ENCODE assay signal across 12 cellular contexts in the genomic region with DNA sequence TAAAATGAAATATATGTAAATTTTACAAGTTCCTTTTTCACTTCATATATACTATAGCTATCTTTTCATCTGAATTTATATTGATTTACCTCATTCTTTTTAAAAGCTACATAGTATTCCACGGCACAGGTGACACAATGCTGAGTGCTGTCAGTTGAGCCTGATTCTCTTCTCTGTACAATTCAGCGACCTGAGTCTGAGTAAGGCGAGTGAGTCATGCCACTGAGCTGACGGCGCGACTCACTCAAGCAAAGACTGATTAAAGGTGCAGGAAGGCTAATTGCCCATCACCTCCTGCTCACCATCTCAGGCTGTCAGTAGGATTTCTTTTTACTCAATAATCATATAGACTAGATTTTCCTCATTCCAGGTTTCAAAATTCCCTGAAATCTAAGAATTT. TPM values are rescaled to one million over a fixed set of nuclear protein-coding genes. Genes with fewer than 3 reads are reported as not detected.
DNase-seq lines count a peak whose midpoint lies in the region; ATAC-seq, FAIRE-seq and TF ChIP-seq lines count a peak whose summit lies in the region.
"Not testable (repeated sequence)": the region's sequence is repeated elsewhere in the genome, so short reads cannot be mapped to it uniquely, and the experiment has no call there.
"Had no signal": no experiment of that assay in that cellular context is flagged by ENCODE, and none has a peak within 500 bp of the region (broad histone marks: within the 10 kb centered on the region; RNA-seq: fewer than 3 reads in every experiment).

No MANE protein-coding gene starts in this region.

- H4K20me1 ChIP-seq in PC-3 (ENCODE audit: low read length) = not testable (repeated sequence)

- not testable (repeated sequence) for H3K9me2 ChIP-seq in PC-3 (replicated peaks; ENCODE audit: low read length)

- H3K36me3 Mint-ChIP-seq in activated CD8-positive, alpha-beta T cell treated with anti-CD3 and anti-CD28 coated beads for 36 hours (ENCODE audit: low read depth); activated naive CD4-positive, alpha-beta T cell treated with anti-CD3 and anti-CD28 coated beads for 36 hours (ENCODE audit: low read depth): not testable (repeated sequence)

- H3K9me3 Mint-ChIP-seq in activated CD8-positive, alpha-beta T cell treated with anti-CD3 and anti-CD28 coated beads for 36 hours; activated naive CD4-positive, alpha-beta T cell treated with anti-CD3 and anti-CD28 coated beads for 36 hours; stimulated activated naive CD8-positive, alpha-beta T cell treated with anti-CD3 and anti-CD28 coated beads, Interleukin-15, amount 100 ng/mL, for 72 hours: not testable (repeated sequence)

- H3K9ac ChIP-seq in PC-3 (ENCODE audit: low read length) = not testable (repeated sequence)

- H3K79me2 ChIP-seq in PC-3 (ENCODE audit: low read length) = not testable (repeated sequence)

- ATAC-seq in PC-3 (peak; percentile 96), RWPE2 (ENCODE audit: low read depth) (peak; percentile 95), foreskin keratinocyte (peak; percentile 98)
- ATAC-seq in activated CD8-positive, alpha-beta T cell treated with anti-CD3 and anti-CD28 coated beads for 36 hours = peak; percentile 73
- ATAC-seq in stimulated activated naive CD8-positive, alpha-beta T cell treated with anti-CD3 and anti-CD28 coated beads, Interleukin-15, amount 100 ng/mL, for 72 hours = peak; percentile 70

- POLR2A ChIA-PET in PC-3 (lab: Charles Lee; ENCODE audit: unreplicated experiment); activated CD8-positive, alpha-beta T cell treated with anti-CD3 and anti-CD28 coated beads for 36 hours (lab: Charles Lee): not testable (repeated sequence)

- H3F3A ChIP-seq in PC-3 (ENCODE audit: low read length, unreplicated experiment) = not testable (repeated sequence)

- not testable (repeated sequence) for TF ChIP-seq CTCF in PC-3 (conservative IDR thresholded peaks at IDR 0.05; ENCODE audit: low read depth, low read length); RWPE2 (IDR thresholded peaks at IDR 0.05; ENCODE audit: poor library complexity, severe bottlenecking); activated CD8-positive, alpha-beta T cell treated with anti-CD3 and anti-CD28 coated beads for 36 hours (IDR thresholded peaks at IDR 0.05); bronchial epithelial cell (IDR thresholded peaks at IDR 0.05; ENCODE audit: insufficient read depth, low read length, severe bottlenecking); foreskin keratinocyte (conservative IDR thresholded peaks at IDR 0.05)

- DNase-seq in PC-3 (peak; percentile 6), bronchial epithelial cell (ENCODE audit: low read depth) (peak; percentile 19), renal cortical epithelial cell (ENCODE audit: low read depth) (peak; percentile 13)
- DNase-seq in RWPE2 (ENCODE audit: low spot score); activated CD8-positive, alpha-beta T cell treated with anti-CD3 and anti-CD28 coated beads for 36 hours; foreskin keratinocyte; stimulated activated naive CD8-positive, alpha-beta T cell treated with anti-CD3 and anti-CD28 coated beads, Interleukin-15, amount 100 ng/mL, for 72 hours: not testable (repeated sequence)
- peak; percentile 7 for DNase-seq in activated naive CD4-positive, alpha-beta T cell treated with anti-CD3 and anti-CD28 coated beads for 36 hours

- H3K4me1 ChIP-seq in PC-3 (ENCODE audit: insufficient read depth, low read length); RWPE2 (ENCODE audit: insufficient read depth, poor library complexity, severe bottlenecking); foreskin keratinocyte: not testable (repeated sequence)

- not testable (repeated sequence) for H3K27ac Mint-ChIP-seq in activated CD8-positive, alpha-beta T cell treated with anti-CD3 and anti-CD28 coated beads for 36 hours; activated naive CD4-positive, alpha-beta T cell treated with anti-CD3 and anti-CD28 coated beads for 36 hours; stimulated activated naive CD8-positive, alpha-beta T cell treated with anti-CD3 and anti-CD28 coated beads, Interleukin-15, amount 100 ng/mL, for 72 hours

- not testable (repeated sequence) for H3K4me1 Mint-ChIP-seq in activated CD8-positive, alpha-beta T cell treated with anti-CD3 and anti-CD28 coated beads for 36 hours (ENCODE audit: low read depth); activated naive CD4-positive, alpha-beta T cell treated with anti-CD3 and anti-CD28 coated beads for 36 hours (ENCODE audit: low read depth); stimulated activated naive CD8-positive, alpha-beta T cell treated with anti-CD3 and anti-CD28 coated beads, Interleukin-15, amount 100 ng/mL, for 72 hours

- intact Hi-C loops in PC-3 (cut with micrococcal nuclease); activated CD8-positive, alpha-beta T cell treated with anti-CD3 and anti-CD28 coated beads for 36 hours (cut with micrococcal nuclease); activated naive CD4-positive, alpha-beta T cell treated with anti-CD3 and anti-CD28 coated beads for 36 hours (cut with micrococcal nuclease): not testable (repeated sequence)

- not testable (repeated sequence) for BruUV-seq in PC-3 (replicated peaks; lab: Mats Ljungman, UMichigan)

- not testable (repeated sequence) for H3K36me3 ChIP-seq in PC-3 (ENCODE audit: low read depth, low read length); RWPE2 (ENCODE audit: low read depth); bronchial epithelial cell (ENCODE audit: control insufficient read depth, insufficient read depth, low read length)

- H3K27me3 Mint-ChIP-seq in activated CD8-positive, alpha-beta T cell treated with anti-CD3 and anti-CD28 coated beads for 36 hours; activated naive CD4-positive, alpha-beta T cell treated with anti-CD3 and anti-CD28 coated beads for 36 hours (ENCODE audit: low read depth); stimulated activated naive CD8-positive, alpha-beta T cell treated with anti-CD3 and anti-CD28 coated beads, Interleukin-15, amount 100 ng/mL, for 72 hours: not testable (repeated sequence)

- H3K27me3 ChIP-seq in PC-3 (ENCODE audit: low read length); RWPE2 (ENCODE audit: insufficient read depth, poor library complexity, severe bottlenecking); bronchial epithelial cell (ENCODE audit: control insufficient read depth, insufficient read depth, low read length); foreskin keratinocyte: not testable (repeated sequence)

- not testable (repeated sequence) for H2AFZ ChIP-seq in PC-3 (ENCODE audit: low read length)

- H3K4me2 ChIP-seq in PC-3 (ENCODE audit: low read length) = not testable (repeated sequence)

- not testable (repeated sequence) for H3K9me3 ChIP-seq in PC-3 (ENCODE audit: low read length); RWPE2 (ENCODE audit: severe bottlenecking)

- FAIRE-seq in bronchial epithelial cell (lab: Jason Lieb, UNC) = not testable (repeated sequence)

- not testable (repeated sequence) for H3K4me3 ChIP-seq in PC-3 (ENCODE audit: low read length); RWPE2 (ENCODE audit: severe bottlenecking); bronchial epithelial cell (ENCODE audit: low read depth, low read length)

- not testable (repeated sequence) for H3K4me3 Mint-ChIP-seq in activated CD8-positive, alpha-beta T cell treated with anti-CD3 and anti-CD28 coated beads for 36 hours; activated naive CD4-positive, alpha-beta T cell treated with anti-CD3 and anti-CD28 coated beads for 36 hours; stimulated activated naive CD8-positive, alpha-beta T cell treated with anti-CD3 and anti-CD28 coated beads, Interleukin-15, amount 100 ng/mL, for 72 hours

- CTCF ChIA-PET in PC-3 (lab: Charles Lee); activated CD8-positive, alpha-beta T cell treated with anti-CD3 and anti-CD28 coated beads for 36 hours (lab: Charles Lee); activated naive CD4-positive, alpha-beta T cell treated with anti-CD3 and anti-CD28 coated beads for 36 hours (lab: Charles Lee): not testable (repeated sequence)

- not testable (repeated sequence) for H3K27ac ChIP-seq in PC-3 (ENCODE audit: low read length); RWPE2 (ENCODE audit: poor library complexity, severe bottlenecking); foreskin keratinocyte

RNA-seq across cellular contexts. Expression of a gene that starts 39.5 kb away (rescaled TPM):
- total RNA-seq in PC-3 (2014; rRNA removed) (15.1 and 16.4 TPM in 2 replicates), bronchial epithelial cell (7.6 and 8.2 TPM in 2 replicates), foreskin keratinocyte (8.6 and 9.9 TPM in 2 replicates), renal cortical epithelial cell (30.6 and 86.5 TPM in 2 replicates)
- total RNA-seq in activated CD8-positive, alpha-beta T cell treated with anti-CD3 and anti-CD28 coated beads for 36 hours = 10 to 100 TPM; 21.8 to 21.9 TPM
- 10 to 100 TPM; 10.3 to 13.3 TPM for total RNA-seq in activated naive CD4-positive, alpha-beta T cell treated with anti-CD3 and anti-CD28 coated beads for 36 hours
- 10.0 and 13.2 TPM in 2 replicates for polyA plus RNA-seq in foreskin keratinocyte
- total RNA-seq: GM23248, H4 had no signal
- polyA plus RNA-seq: GM23248 had no signal

RNA-seq across cellular contexts. Expression of a gene that starts 39.7 kb away (rescaled TPM):
- total RNA-seq in PC-3 (2014; rRNA removed) (7.8 and 10.8 TPM in 2 replicates), bronchial epithelial cell (4.2 and 6.4 TPM in 2 replicates), foreskin keratinocyte (2.8 and 2.9 TPM in 2 replicates), renal cortical epithelial cell (40.1 and 81.8 TPM in 2 replicates)
- total RNA-seq in activated CD8-positive, alpha-beta T cell treated with anti-CD3 and anti-CD28 coated beads for 36 hours = 1 to 10 TPM; 2.6 to 2.9 TPM
- 1 to 10 TPM; 3.1 to 3.4 TPM for total RNA-seq in activated naive CD4-positive, alpha-beta T cell treated with anti-CD3 and anti-CD28 coated beads for 36 hours
- 1.1 and 1.6 TPM in 2 replicates for polyA plus RNA-seq in foreskin keratinocyte
- total RNA-seq: GM23248 had no signal
- polyA plus RNA-seq: GM23248 had no signal

RNA-seq across cellular contexts. Expression of a gene that starts 57.8 kb away (rescaled TPM):
- total RNA-seq in PC-3 (2014; rRNA removed) = 1.6 TPM in 1 of 2 replicates, not detected in the other
- not detected for total RNA-seq in activated CD8-positive, alpha-beta T cell treated with anti-CD3 and anti-CD28 coated beads for 36 hours
- total RNA-seq in activated naive CD4-positive, alpha-beta T cell treated with anti-CD3 and anti-CD28 coated beads for 36 hours = not detected
- 1.1 TPM in 1 of 2 replicates, not detected in the other for total RNA-seq in bronchial epithelial cell
- total RNA-seq in foreskin keratinocyte = not detected in 2 replicates
- not detected in 2 replicates for polyA plus RNA-seq in foreskin keratinocyte
- 28.5 and 161 TPM in 2 replicates for total RNA-seq in renal cortical epithelial cell
- total RNA-seq: Caco-2; CD4-positive, alpha-beta T cell; GM23248; H4 had no signal
- polyA plus RNA-seq: GM23248 had no signal

Comparison
In these comparisons a context has a peak if more than half of its experiments do, and no peak if none do; other contexts are left out.
1. RNA of a gene that starts 57.8 kb away (total RNA-seq): 28.5 to 161 TPM in renal cortical epithelial cell; 1.6 TPM in PC-3, 1.1 TPM in bronchial epithelial cell, not detected in activated CD8-positive, alpha-beta T cell treated with anti-CD3 and anti-CD28 coated beads for 36 hours, not detected in activated naive CD4-positive, alpha-beta T cell treated with anti-CD3 and anti-CD28 coated beads for 36 hours and not detected in foreskin keratinocyte; every median in the first group is over 10 times any median in the second.
2. Peak in every context shown above with its lines, with median percentiles within 50 percentile points of each other: ATAC-seq.